ENCODE assay signal across 34 cellular contexts in the genomic region with DNA sequence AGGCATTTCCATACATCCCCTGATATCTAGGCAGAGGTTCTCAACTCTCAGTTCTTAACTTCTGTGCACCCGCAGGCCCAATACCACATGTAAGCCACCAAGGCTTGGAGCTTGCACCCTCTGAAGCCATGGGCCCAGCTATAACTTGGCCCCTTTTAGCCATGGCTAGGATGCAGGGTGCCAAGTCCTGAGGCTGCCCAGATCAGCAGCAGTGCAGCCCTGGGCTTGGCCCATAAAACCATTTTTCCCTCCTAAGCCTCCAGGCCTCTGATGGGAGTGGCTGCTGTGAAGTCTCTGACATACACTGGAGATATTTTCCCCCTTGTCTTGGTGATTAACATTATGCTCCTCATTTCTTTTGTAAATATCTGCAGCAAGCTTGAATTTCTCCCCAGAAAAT.
"Had no signal": no experiment of that assay in that cellular context is flagged by ENCODE, and none has a peak within 500 bp of the region (broad histone marks: within the 10 kb centered on the region; RNA-seq: fewer than 3 reads in every experiment).

No MANE protein-coding gene starts in this region.

- H3K4me3 ChIP-seq: adrenal gland, ascending aorta, body of pancreas, breast epithelium, cardiac muscle cell had no signal

- H3K27me3 ChIP-seq: adrenal gland, ascending aorta, body of pancreas, brain microvascular endothelial cell, breast epithelium, cardiac muscle cell had no signal

- DNase-seq: activated effector memory CD4-positive, alpha-beta T cell treated with anti-CD3 and anti-CD28 coated beads, Interleukin-2, amount 50 U/mL, for 16 hours; activated effector memory CD4-positive, alpha-beta T cell treated with Interleukin-2 at 50 U/mL for 16 hours; activated gamma-delta T cell; activated gamma-delta T cell treated with Interleukin-2 at 50 U/mL for 16 hours; activated naive CD4-positive, alpha-beta T cell; activated naive CD4-positive, alpha-beta T cell treated with anti-CD3 and anti-CD28 coated beads for 36 hours; activated naive CD4-positive, alpha-beta T cell treated with anti-CD3 and anti-CD28 coated beads, Interleukin-2, amount 10 ng/mL, durations not matched to agents 7 days and 5 days; activated naive CD4-positive, alpha-beta T cell treated with anti-CD3 and anti-CD28 coated beads, Interleukin-2, amount 50 U/mL, for 16 hours; activated naive CD4-positive, alpha-beta T cell treated with Interleukin-2 at 50 U/mL for 16 hours; activated naive CD8-positive, alpha-beta T cell treated with anti-CD3 and anti-CD28 coated beads for 36 hours; activated naive CD8-positive, alpha-beta T cell treated with anti-CD3 and anti-CD28 coated beads, Interleukin-2, amount 10 ng/mL, durations not matched to agents 7 days and 5 days; activated naive CD8-positive, alpha-beta T cell treated with anti-CD3 and anti-CD28 coated beads, Interleukin-2, amount 50 U/mL, for 24 hours; activated T-cell treated with anti-CD3 and anti-CD28 coated beads, Interleukin-2, amount 50 U/mL, for 1 hour; activated T-cell treated with anti-CD3 and anti-CD28 coated beads, Interleukin-2, amount 50 U/mL, for 24 hours; activated T-cell treated with anti-CD3 and anti-CD28 coated beads, Interleukin-2, amount 50 U/mL, for 4 hours; activated T-cell treated with anti-CD3 and anti-CD28 coated beads, Interleukin-2, amount 50 U/mL, for 48 hours; activated T-cell treated with anti-CD3 and anti-CD28 coated beads, Interleukin-2, amount 50 U/mL, for 72 hours; adrenal gland; amniotic stem cell; amygdala; anterior cingulate cortex; aorta; body of pancreas; brain microvascular endothelial cell; caudate nucleus; central memory CD4-positive, alpha-beta T cell; cerebellar nuclear complex had no signal

- FAIRE-seq: astrocyte, bronchial epithelial cell had no signal

- ATAC-seq: activated naive CD4-positive, alpha-beta T cell treated with anti-CD3 and anti-CD28 coated beads, Interleukin-2, amount 50 U/mL, for 72 hours; activated naive CD8-positive, alpha-beta T cell treated with anti-CD3 and anti-CD28 coated beads, Interleukin-2, amount 50 U/mL, for 24 hours; activated T-cell treated with anti-CD3 and anti-CD28 coated beads, Interleukin-2, amount 50 U/mL, for 4 hours; activated T-cell treated with anti-CD3 and anti-CD28 coated beads, Interleukin-2, amount 50 U/mL, for 72 hours; activated T-helper 17 cell treated with anti-CD3 and anti-CD28 coated beads, Interleukin-2, amount 50 U/mL, for 72 hours; body of pancreas had no signal

- H3K4me1 ChIP-seq: adrenal gland, ascending aorta, body of pancreas, breast epithelium had no signal

- H3K9me3 ChIP-seq: adrenal gland, ascending aorta had no signal

- H3K36me3 ChIP-seq: adrenal gland, ascending aorta, brain microvascular endothelial cell, breast epithelium, cardiac muscle cell had no signal

- H3K27ac ChIP-seq: adrenal gland, ascending aorta, body of pancreas, brain microvascular endothelial cell, breast epithelium, cardiac muscle cell had no signal
